1 cellular context compared by ENCODE assay signal in genomic region chr5:150263339-150263738, GRCh38.
TF ChIP-seq lines count a peak whose summit lies in the region.

No MANE protein-coding gene starts in this region.

TF ChIP-seq in WTC11, 78 proteins besides CTCF, POLR2A, EP300 and RAD21:
- TF ChIP-seq MLX (CRISPR knock-in tag; IDR thresholded peaks at IDR 0.05), result no peak
- TF ChIP-seq ZNF423 (CRISPR knock-in tag; IDR thresholded peaks at IDR 0.05), result no peak
- TF ChIP-seq FOXP1 (CRISPR knock-in tag; IDR thresholded peaks at IDR 0.05; ENCODE audit: borderline replicate concordance), result no peak
- no peak for TF ChIP-seq RORB (CRISPR knock-in tag; IDR thresholded peaks at IDR 0.05)
- TF ChIP-seq MXD4 (CRISPR knock-in tag; IDR thresholded peaks at IDR 0.05; ENCODE audit: borderline replicate concordance), result no peak
- no peak for TF ChIP-seq ZNF317 (CRISPR knock-in tag; IDR thresholded peaks at IDR 0.05; ENCODE audit: borderline replicate concordance, low read depth)
- TF ChIP-seq AFF4 (CRISPR knock-in tag; IDR thresholded peaks at IDR 0.05; ENCODE audit: borderline replicate concordance), result no peak
- TF ChIP-seq ZNF232 (CRISPR knock-in tag; IDR thresholded peaks at IDR 0.05), result no peak
- TF ChIP-seq NFATC4 (CRISPR knock-in tag; IDR thresholded peaks at IDR 0.05), result no peak
- TF ChIP-seq PRRX2 (CRISPR knock-in tag; IDR thresholded peaks at IDR 0.05), result no peak
- no peak for TF ChIP-seq NR1H2 (CRISPR knock-in tag; IDR thresholded peaks at IDR 0.05)
- no peak for TF ChIP-seq SOX15 (CRISPR knock-in tag; IDR thresholded peaks at IDR 0.05)
- TF ChIP-seq ZNF512 (CRISPR knock-in tag; IDR thresholded peaks at IDR 0.05; ENCODE audit: borderline replicate concordance), result no peak
- no peak for TF ChIP-seq ARID4B (CRISPR knock-in tag; IDR thresholded peaks at IDR 0.05; ENCODE audit: borderline replicate concordance)
- TF ChIP-seq PRDM15 (CRISPR knock-in tag; IDR thresholded peaks at IDR 0.05), result no peak
- TF ChIP-seq SMAD3 (CRISPR knock-in tag; IDR thresholded peaks at IDR 0.05; ENCODE audit: borderline replicate concordance), result no peak
- no peak for TF ChIP-seq ZNF671 (CRISPR knock-in tag; IDR thresholded peaks at IDR 0.05)
- no peak for TF ChIP-seq EMX1 (CRISPR knock-in tag; IDR thresholded peaks at IDR 0.05)
TF ChIP-seq in WTC11: peak in this region for 0.
